ENCODE assay signal across 9 cellular contexts in genomic region chr3:42635111-42635510, GRCh38. TPM values are rescaled to one million over a fixed set of nuclear protein-coding genes. Genes with fewer than 3 reads are reported as not detected.
DNase-seq lines count a peak whose midpoint lies in the region; ATAC-seq, FAIRE-seq and TF ChIP-seq lines count a peak whose summit lies in the region.
"Had no signal": no experiment of that assay in that cellular context is flagged by ENCODE, and none has a peak within 500 bp of the region (broad histone marks: within the 10 kb centered on the region; RNA-seq: fewer than 3 reads in every experiment).

No MANE protein-coding gene starts in this region.

- FAIRE-seq in HepG2 (lab: Jason Lieb, UNC) = no peak

- H3K4me2 ChIP-seq in SK-N-SH = no peak overlapping the region
- no peak overlapping the region for H3K4me2 ChIP-seq in HepG2 (ENCODE audit: low read depth, low read length)

- POLR2A ChIA-PET in SK-N-SH (lab: Yijun Ruan, JAX) = no interaction called here
- POLR2A ChIA-PET in HepG2 (lab: Yijun Ruan, JAX) = no interaction called here

- TF ChIP-seq CTCF in HFFc6 (IDR thresholded peaks at IDR 0.05) (peak; percentile 52), SK-N-SH (IDR thresholded peaks at IDR 0.05) (peak; percentile 42), HepG2 (CRISPR knock-in tag; IDR thresholded peaks at IDR 0.05) (no peak)

- H3K4me1 ChIP-seq in SK-N-SH (ENCODE audit: control insufficient read depth in 1 of 2, insufficient read depth in 2 of 2, low read depth in 1 of 2, low read length in 1 of 2) = no peaks in the 10 kb centered on the region
- H3K4me1 ChIP-seq in HepG2 (ENCODE audit: insufficient read depth, low read length) = no peaks in the 10 kb centered on the region

- H2AFZ ChIP-seq in SK-N-SH (ENCODE audit: low read depth) = no peak overlapping the region
- no peak overlapping the region for H2AFZ ChIP-seq in HepG2 (ENCODE audit: low read length)

- no TSS peak for BruUV-seq in HepG2 (replicated peaks; lab: Mats Ljungman, UMichigan)

- in situ Hi-C loops in HepG2 (cut with HindIII; ENCODE audit: extremely low pct_ligation_motif_present, low pct_unique_long_range_greater_than_20kb) = no loop called here

- H3K9me3 ChIP-seq in SK-N-SH (no peaks in the 10 kb centered on the region), HepG2 (ENCODE audit: low read length) (no peaks in the 10 kb centered on the region)

- DNase-seq in HFFc6 = peak; percentile 34
- DNase-seq in SK-N-SH = no peak
- peak; percentile 47 for DNase-seq in medulla oblongata (ENCODE audit: extremely low spot score)
- DNase-seq in HepG2 (ENCODE audit: low spot score) = no peak
- DNase-seq in KG1 (lab: John Stamatoyannopoulos, UW) = no peak
- DNase-seq: activated CD4-positive, alpha-beta T cell treated with anti-CD3 and anti-CD28 coated beads, Interleukin-2, amount 50 U/mL, for 1 hour; NCI-H1048 had no signal

- H4K20me1 ChIP-seq in SK-N-SH (ENCODE audit: insufficient read depth) (no peaks in the 10 kb centered on the region), HepG2 (ENCODE audit: insufficient read depth, low read length) (no peaks in the 10 kb centered on the region)

- H3K27ac Mint-ChIP-seq in HFFc6 = peak overlapping the region; percentile 17; the same call in 1 of the 2 replicates

- H3K9ac ChIP-seq in SK-N-SH = no peak overlapping the region
- no peak overlapping the region for H3K9ac ChIP-seq in HepG2 (ENCODE audit: insufficient read depth, low read depth, low read length)

- TF ChIP-seq EP300 in SK-N-SH (IDR thresholded peaks at IDR 0.05; ENCODE audit: borderline replicate concordance in 1 of 2, low read depth in 1 of 2, low read length in 1 of 2) (no peak), HepG2 (IDR thresholded peaks at IDR 0.05; ENCODE audit: low read depth in 2 of 2, low read length in 2 of 2) (no peak), HepG2 (CRISPR knock-in tag; IDR thresholded peaks at IDR 0.05; ENCODE audit: borderline replicate concordance) (no peak)

- H3K4me3 Mint-ChIP-seq in HFFc6 = no peak overlapping the region

- H3K79me2 ChIP-seq in SK-N-SH (ENCODE audit: insufficient read depth) (peaks cover 36% of the 10 kb centered on the region; the same call in 1 of the 2 replicates), HepG2 (ENCODE audit: insufficient read depth, low read length) (no peaks in the 10 kb centered on the region)

- ATAC-seq in HG02678 (IDR thresholded peaks at IDR 0.05; ENCODE audit: unreplicated experiment) (no peak), HepG2 (no peak; the same call in 1 of the 3 replicates)

- TF ChIP-seq RAD21 in SK-N-SH (IDR thresholded peaks at IDR 0.05; ENCODE audit: low read length) (0 out of 2 replicates have a peak, but pooled peaks have one; percentile 6), HepG2 (CRISPR knock-in tag; IDR thresholded peaks at IDR 0.05) (no peak)

- no peaks in the 10 kb centered on the region for H3K27me3 Mint-ChIP-seq in HFFc6 (ENCODE audit: insufficient read depth)

- no peaks in the 10 kb centered on the region for H3K9me3 Mint-ChIP-seq in HFFc6

- H3K27ac ChIP-seq in SK-N-SH (ENCODE audit: low read depth in 2 of 2, low read length in 1 of 2) (no peak overlapping the region; a peak in 1 of 4 replicates), HepG2 (ENCODE audit: extremely low read length, insufficient read depth, low read length) (no peak overlapping the region)
- H3K27ac ChIP-seq: skin epidermis had no signal

- H3K36me3 ChIP-seq in SK-N-SH (replicated peaks in 1 of 2; ENCODE audit: control insufficient read depth in 1 of 2, insufficient read depth in 2 of 2, low read length in 1 of 2) (peaks cover 92 to 94% of the 10 kb centered on the region in 2 experiments), HepG2 (replicated peaks in 1 of 2; ENCODE audit: control insufficient read depth in 1 of 2, insufficient read depth in 2 of 2, low read length in 2 of 2) (peaks cover 35 to 76% of the 10 kb centered on the region in 2 experiments)

- H3K36me3 Mint-ChIP-seq in HFFc6 (ENCODE audit: low read depth) = peaks cover 32% of the 10 kb centered on the region

- no peak for TF ChIP-seq POLR2A in HepG2 (IDR thresholded peaks at IDR 0.05; ENCODE audit: insufficient read depth in 1 of 2, low read depth in 2 of 2, low read length in 2 of 2)

- intact Hi-C loops in HepG2 (cut with micrococcal nuclease; ENCODE audit: unreplicated experiment) = no loop called here

- CTCF ChIA-PET in SK-N-SH (lab: Yijun Ruan, JAX) (no interaction called here), HepG2 (lab: Yijun Ruan, JAX; ENCODE audit: low intra/inter-chr PET ratio, low total read pairs) (no interaction called here)

- peaks cover 16% of the 10 kb centered on the region for H3F3A ChIP-seq in SK-N-SH (replicated peaks; ENCODE audit: insufficient read depth)

- peaks cover 25% of the 10 kb centered on the region for H3K4me1 Mint-ChIP-seq in HFFc6 (ENCODE audit: low read depth)

- no peak overlapping the region for H3K4me3 ChIP-seq in SK-N-SH (ENCODE audit: low read depth in 2 of 2, low read length in 1 of 2)
- H3K4me3 ChIP-seq in HepG2 (replicated peaks in 1 of 3; ENCODE audit: insufficient read depth in 1 of 3, low read depth in 2 of 3, low read length in 3 of 3) = no peak overlapping the region
- H3K4me3 ChIP-seq: skin epidermis had no signal

- WGBS in SK-N-SH (ENCODE audit: low lambda C conversion rate) = 84% methylated on average over 2 of the region's 2 CpGs
- WGBS in HepG2 (ENCODE audit: low lambda C conversion rate) = 98% methylated on average over 2 of the region's 2 CpGs

- no peaks in the 10 kb centered on the region for H3K9me2 ChIP-seq in SK-N-SH

- H3K27me3 ChIP-seq in SK-N-SH (ENCODE audit: insufficient read depth) (no peaks in the 10 kb centered on the region), HepG2 (ENCODE audit: control insufficient read depth in 1 of 2, insufficient read depth in 2 of 2, low read length in 2 of 2) (no peaks in the 10 kb centered on the region)

RNA-seq across cellular contexts. Expression of gene ZBTB47, which starts 18.4 kb away (rescaled TPM):
- total RNA-seq in HFFc6 (2021; fragmentation: NEBNext Ultra II Directional; extraction: Animal tissue kit (Norgen Biotek cat#: 25700)) = 10 to 100 TPM; 26.3 to 35.7 (median 29.3) TPM
- polyA plus RNA-seq in SK-N-SH (2012; rRNA removed) (9.9 and 13.0 TPM in 2 replicates), HepG2 (2011; rRNA removed) (1.5 and 2.4 TPM in 2 replicates)
- 4.3 and 7.4 TPM in 2 replicates for polyA plus RNA-seq in SK-N-SH (2012; cell fraction: cytosol; rRNA removed)
- polyA plus RNA-seq in SK-N-SH (2012; cell fraction: nucleus; rRNA removed) = 18.6 and 21.5 TPM in 2 replicates
- 1.4 and 3.1 TPM in 2 replicates for total RNA-seq in HepG2 (2016; rRNA removed; fragmentation: Illumina TruSeq; extraction: Trizol)
- 0.20 and 0.44 TPM in 2 replicates for total RNA-seq in HepG2 (2016; cell fraction: cytosol; rRNA removed; fragmentation: Illumina TruSeq; extraction: Trizol; ENCODE audit: low read depth)
- total RNA-seq in HepG2 (2016; cell fraction: insoluble cytoplasmic fraction; rRNA removed; fragmentation: Illumina TruSeq; extraction: Trizol) = 1.4 and 3.1 TPM in 2 replicates
- 1.5 and 1.6 TPM in 2 replicates for total RNA-seq in HepG2 (2016; cell fraction: membrane; rRNA removed; fragmentation: Illumina TruSeq; extraction: Trizol)
- 2.9 and 3.4 TPM in 2 replicates for total RNA-seq in HepG2 (2016; cell fraction: nucleus; rRNA removed; fragmentation: Illumina TruSeq; extraction: Trizol)
- 1.3 and 1.5 TPM in 2 replicates for polyA plus RNA-seq in HepG2 (2011; cell fraction: cytosol; rRNA removed)
- 5.0 and 5.4 TPM in 2 replicates for polyA plus RNA-seq in HepG2 (2011; cell fraction: nucleus; rRNA removed)
- polyA plus RNA-seq in HepG2 (2012) = 1.1 and 1.5 TPM in 2 replicates
- polyA plus RNA-seq in HepG2 (2016; cell fraction: cytosol; fragmentation: Illumina TruSeq; extraction: Trizol; ENCODE audit: low read depth) = 0.19 and 0.20 TPM in 2 replicates
- 1.4 and 1.5 TPM in 2 replicates for polyA plus RNA-seq in HepG2 (2016; cell fraction: insoluble cytoplasmic fraction; fragmentation: Illumina TruSeq; extraction: Trizol; ENCODE audit: low read depth)
- polyA plus RNA-seq in HepG2 (2016; cell fraction: membrane; fragmentation: Illumina TruSeq; extraction: Trizol; ENCODE audit: low read depth) = 0.82 and 1.3 TPM in 2 replicates
- polyA plus RNA-seq in HepG2 (2016; cell fraction: nucleus; fragmentation: Illumina TruSeq; extraction: Trizol; ENCODE audit: insufficient read depth, low read depth) = 2.3 and 3.8 TPM in 2 replicates
- 7.3 and 12.7 TPM in 2 replicates for polyA minus RNA-seq in HepG2 (2011; rRNA and poly(A)+ RNA removed; ENCODE audit: low replicate concordance)
- 1.7 and 1.8 TPM in 2 replicates for polyA minus RNA-seq in HepG2 (2011; cell fraction: cytosol; rRNA and poly(A)+ RNA removed)
- polyA minus RNA-seq in HepG2 (2011; cell fraction: nucleus; rRNA and poly(A)+ RNA removed) = 4.7 and 5.2 TPM in 2 replicates

RNA-seq across cellular contexts. Expression of gene NKTR, which starts 34.6 kb away (rescaled TPM):
- total RNA-seq in HFFc6 (2021; fragmentation: NEBNext Ultra II Directional; extraction: Animal tissue kit (Norgen Biotek cat#: 25700)) = 10 to 100 TPM; 27.8 to 32.7 (median 30.9) TPM
- polyA plus RNA-seq in SK-N-SH (2012; rRNA removed) (19.2 and 26.9 TPM in 2 replicates), HepG2 (2011; rRNA removed) (35.0 and 41.3 TPM in 2 replicates)
- polyA plus RNA-seq in SK-N-SH (2012; cell fraction: cytosol; rRNA removed) = 8.1 and 8.3 TPM in 2 replicates
- polyA plus RNA-seq in SK-N-SH (2012; cell fraction: nucleus; rRNA removed) = 55.0 and 119 TPM in 2 replicates
- 24.9 and 59.6 TPM in 2 replicates for total RNA-seq in HepG2 (2016; rRNA removed; fragmentation: Illumina TruSeq; extraction: Trizol)
- total RNA-seq in HepG2 (2016; cell fraction: cytosol; rRNA removed; fragmentation: Illumina TruSeq; extraction: Trizol; ENCODE audit: low read depth) = 14.8 and 15.5 TPM in 2 replicates
- 23.0 and 60.3 TPM in 2 replicates for total RNA-seq in HepG2 (2016; cell fraction: insoluble cytoplasmic fraction; rRNA removed; fragmentation: Illumina TruSeq; extraction: Trizol)
- 11.2 and 12.9 TPM in 2 replicates for total RNA-seq in HepG2 (2016; cell fraction: membrane; rRNA removed; fragmentation: Illumina TruSeq; extraction: Trizol)
- 180 and 195 TPM in 2 replicates for total RNA-seq in HepG2 (2016; cell fraction: nucleus; rRNA removed; fragmentation: Illumina TruSeq; extraction: Trizol)
- polyA plus RNA-seq in HepG2 (2011; cell fraction: cytosol; rRNA removed) = 3.9 and 5.3 TPM in 2 replicates
- polyA plus RNA-seq in HepG2 (2011; cell fraction: nucleus; rRNA removed) = 102 and 127 TPM in 2 replicates
- 39.9 and 52.7 TPM in 2 replicates for polyA plus RNA-seq in HepG2 (2012)
- 0.61 and 0.64 TPM in 2 replicates for polyA plus RNA-seq in HepG2 (2016; cell fraction: cytosol; fragmentation: Illumina TruSeq; extraction: Trizol; ENCODE audit: low read depth)
- 14.4 and 15.0 TPM in 2 replicates for polyA plus RNA-seq in HepG2 (2016; cell fraction: insoluble cytoplasmic fraction; fragmentation: Illumina TruSeq; extraction: Trizol; ENCODE audit: low read depth)
- 2.1 and 2.2 TPM in 2 replicates for polyA plus RNA-seq in HepG2 (2016; cell fraction: membrane; fragmentation: Illumina TruSeq; extraction: Trizol; ENCODE audit: low read depth)
- 227 and 250 TPM in 2 replicates for polyA plus RNA-seq in HepG2 (2016; cell fraction: nucleus; fragmentation: Illumina TruSeq; extraction: Trizol; ENCODE audit: insufficient read depth, low read depth)
- polyA minus RNA-seq in HepG2 (2011; rRNA and poly(A)+ RNA removed; ENCODE audit: low replicate concordance) = 26.3 and 26.4 TPM in 2 replicates
- polyA minus RNA-seq in HepG2 (2011; cell fraction: cytosol; rRNA and poly(A)+ RNA removed) = 7.3 and 10.2 TPM in 2 replicates
- polyA minus RNA-seq in HepG2 (2011; cell fraction: nucleus; rRNA and poly(A)+ RNA removed) = 385 and 392 TPM in 2 replicates

RNA-seq across cellular contexts. Expression of gene SS18L2, which starts 44.5 kb away (rescaled TPM):
- 10 to 100 TPM; 18.9 to 23.2 (median 20.9) TPM for total RNA-seq in HFFc6 (2021; fragmentation: NEBNext Ultra II Directional; extraction: Animal tissue kit (Norgen Biotek cat#: 25700))
- polyA plus RNA-seq in SK-N-SH (2012; rRNA removed) = 24.1 and 31.8 TPM in 2 replicates
- 35.1 and 46.3 TPM in 2 replicates for polyA plus RNA-seq in SK-N-SH (2012; cell fraction: cytosol; rRNA removed)
- polyA plus RNA-seq in SK-N-SH (2012; cell fraction: nucleus; rRNA removed) = 15.1 and 18.2 TPM in 2 replicates
- 53.1 and 79.3 TPM in 2 replicates for total RNA-seq in HepG2 (2016; rRNA removed; fragmentation: Illumina TruSeq; extraction: Trizol)
- 44.6 and 50.1 TPM in 2 replicates for total RNA-seq in HepG2 (2016; cell fraction: cytosol; rRNA removed; fragmentation: Illumina TruSeq; extraction: Trizol; ENCODE audit: low read depth)
- total RNA-seq in HepG2 (2016; cell fraction: insoluble cytoplasmic fraction; rRNA removed; fragmentation: Illumina TruSeq; extraction: Trizol) = 52.3 and 79.6 TPM in 2 replicates
- total RNA-seq in HepG2 (2016; cell fraction: membrane; rRNA removed; fragmentation: Illumina TruSeq; extraction: Trizol) = 65.9 and 69.2 TPM in 2 replicates
- total RNA-seq in HepG2 (2016; cell fraction: nucleus; rRNA removed; fragmentation: Illumina TruSeq; extraction: Trizol) = 21.1 and 29.1 TPM in 2 replicates
- 31.1 and 38.7 TPM in 2 replicates for polyA plus RNA-seq in HepG2 (2011; rRNA removed)
- 18.7 and 22.0 TPM in 2 replicates for polyA plus RNA-seq in HepG2 (2011; cell fraction: cytosol; rRNA removed)
- 11.3 and 12.9 TPM in 2 replicates for polyA plus RNA-seq in HepG2 (2011; cell fraction: nucleus; rRNA removed)
- polyA plus RNA-seq in HepG2 (2012) = 30.5 and 34.5 TPM in 2 replicates
- 35.0 and 43.2 TPM in 2 replicates for polyA plus RNA-seq in HepG2 (2016; cell fraction: cytosol; fragmentation: Illumina TruSeq; extraction: Trizol; ENCODE audit: low read depth)
- polyA plus RNA-seq in HepG2 (2016; cell fraction: insoluble cytoplasmic fraction; fragmentation: Illumina TruSeq; extraction: Trizol; ENCODE audit: low read depth) = 67.4 and 70.9 TPM in 2 replicates
- polyA plus RNA-seq in HepG2 (2016; cell fraction: membrane; fragmentation: Illumina TruSeq; extraction: Trizol; ENCODE audit: low read depth) = 49.2 and 61.0 TPM in 2 replicates
- polyA plus RNA-seq in HepG2 (2016; cell fraction: nucleus; fragmentation: Illumina TruSeq; extraction: Trizol; ENCODE audit: insufficient read depth, low read depth) = 41.0 and 51.9 TPM in 2 replicates
- 5.5 and 11.1 TPM in 2 replicates for polyA minus RNA-seq in HepG2 (2011; rRNA and poly(A)+ RNA removed; ENCODE audit: low replicate concordance)
- polyA minus RNA-seq in HepG2 (2011; cell fraction: cytosol; rRNA and poly(A)+ RNA removed) = 6.3 and 6.8 TPM in 2 replicates
- 4.2 and 7.5 TPM in 2 replicates for polyA minus RNA-seq in HepG2 (2011; cell fraction: nucleus; rRNA and poly(A)+ RNA removed)

RNA-seq across cellular contexts. Expression of gene KLHL40, which starts 50.2 kb away (rescaled TPM):
- not detected for total RNA-seq in HFFc6 (2021; fragmentation: NEBNext Ultra II Directional; extraction: Animal tissue kit (Norgen Biotek cat#: 25700))
- polyA plus RNA-seq in SK-N-SH (2012; rRNA removed) (not detected in 2 replicates), HepG2 (2011; rRNA removed) (not detected in 2 replicates)
- polyA plus RNA-seq in SK-N-SH (2012; cell fraction: cytosol; rRNA removed) = not detected in 2 replicates
- not detected in 2 replicates for polyA plus RNA-seq in SK-N-SH (2012; cell fraction: nucleus; rRNA removed)
- total RNA-seq in HepG2 (2016; rRNA removed; fragmentation: Illumina TruSeq; extraction: Trizol) = not detected in 2 replicates
- not detected in 2 replicates for total RNA-seq in HepG2 (2016; cell fraction: cytosol; rRNA removed; fragmentation: Illumina TruSeq; extraction: Trizol; ENCODE audit: low read depth)
- total RNA-seq in HepG2 (2016; cell fraction: insoluble cytoplasmic fraction; rRNA removed; fragmentation: Illumina TruSeq; extraction: Trizol) = not detected in 2 replicates
- not detected in 2 replicates for total RNA-seq in HepG2 (2016; cell fraction: membrane; rRNA removed; fragmentation: Illumina TruSeq; extraction: Trizol)
- total RNA-seq in HepG2 (2016; cell fraction: nucleus; rRNA removed; fragmentation: Illumina TruSeq; extraction: Trizol) = not detected in 2 replicates
- polyA plus RNA-seq in HepG2 (2011; cell fraction: cytosol; rRNA removed) = not detected in 2 replicates
- not detected in 2 replicates for polyA plus RNA-seq in HepG2 (2011; cell fraction: nucleus; rRNA removed)
- not detected in 2 replicates for polyA plus RNA-seq in HepG2 (2012)
- polyA plus RNA-seq in HepG2 (2016; cell fraction: cytosol; fragmentation: Illumina TruSeq; extraction: Trizol; ENCODE audit: low read depth) = not detected in 2 replicates
- polyA plus RNA-seq in HepG2 (2016; cell fraction: insoluble cytoplasmic fraction; fragmentation: Illumina TruSeq; extraction: Trizol; ENCODE audit: low read depth) = not detected in 2 replicates
- not detected in 2 replicates for polyA plus RNA-seq in HepG2 (2016; cell fraction: membrane; fragmentation: Illumina TruSeq; extraction: Trizol; ENCODE audit: low read depth)
- polyA plus RNA-seq in HepG2 (2016; cell fraction: nucleus; fragmentation: Illumina TruSeq; extraction: Trizol; ENCODE audit: insufficient read depth, low read depth) = not detected in 2 replicates
- polyA minus RNA-seq in HepG2 (2011; rRNA and poly(A)+ RNA removed; ENCODE audit: low replicate concordance) = 0.12 TPM in 1 of 2 replicates, not detected in the other
- polyA minus RNA-seq in HepG2 (2011; cell fraction: cytosol; rRNA and poly(A)+ RNA removed) = not detected in 2 replicates
- polyA minus RNA-seq in HepG2 (2011; cell fraction: nucleus; rRNA and poly(A)+ RNA removed) = not detected in 2 replicates

RNA-seq across cellular contexts. Expression of gene SEC22C, which starts 53.3 kb away (rescaled TPM):
- total RNA-seq in HFFc6 (2021; fragmentation: NEBNext Ultra II Directional; extraction: Animal tissue kit (Norgen Biotek cat#: 25700)) = 10 to 100 TPM; 40.7 to 51.2 (median 48.6) TPM
- polyA plus RNA-seq in SK-N-SH (2012; rRNA removed) (28.5 and 31.9 TPM in 2 replicates), HepG2 (2011; rRNA removed) (20.0 and 21.9 TPM in 2 replicates)
- 33.1 and 36.7 TPM in 2 replicates for polyA plus RNA-seq in SK-N-SH (2012; cell fraction: cytosol; rRNA removed)
- polyA plus RNA-seq in SK-N-SH (2012; cell fraction: nucleus; rRNA removed) = 24.2 and 33.1 TPM in 2 replicates
- 38.4 and 40.0 TPM in 2 replicates for total RNA-seq in HepG2 (2016; rRNA removed; fragmentation: Illumina TruSeq; extraction: Trizol)
- 25.9 and 36.4 TPM in 2 replicates for total RNA-seq in HepG2 (2016; cell fraction: cytosol; rRNA removed; fragmentation: Illumina TruSeq; extraction: Trizol; ENCODE audit: low read depth)
- total RNA-seq in HepG2 (2016; cell fraction: insoluble cytoplasmic fraction; rRNA removed; fragmentation: Illumina TruSeq; extraction: Trizol) = 38.6 and 41.8 TPM in 2 replicates
- total RNA-seq in HepG2 (2016; cell fraction: membrane; rRNA removed; fragmentation: Illumina TruSeq; extraction: Trizol) = 45.6 and 58.9 TPM in 2 replicates
- total RNA-seq in HepG2 (2016; cell fraction: nucleus; rRNA removed; fragmentation: Illumina TruSeq; extraction: Trizol) = 34.2 and 41.3 TPM in 2 replicates
- polyA plus RNA-seq in HepG2 (2011; cell fraction: cytosol; rRNA removed) = 12.9 and 17.6 TPM in 2 replicates
- 15.0 and 20.4 TPM in 2 replicates for polyA plus RNA-seq in HepG2 (2011; cell fraction: nucleus; rRNA removed)
- polyA plus RNA-seq in HepG2 (2012) = 17.6 and 18.1 TPM in 2 replicates
- polyA plus RNA-seq in HepG2 (2016; cell fraction: cytosol; fragmentation: Illumina TruSeq; extraction: Trizol; ENCODE audit: low read depth) = 24.2 and 41.5 TPM in 2 replicates
- 25.7 and 26.7 TPM in 2 replicates for polyA plus RNA-seq in HepG2 (2016; cell fraction: insoluble cytoplasmic fraction; fragmentation: Illumina TruSeq; extraction: Trizol; ENCODE audit: low read depth)
- 32.4 and 41.0 TPM in 2 replicates for polyA plus RNA-seq in HepG2 (2016; cell fraction: membrane; fragmentation: Illumina TruSeq; extraction: Trizol; ENCODE audit: low read depth)
- polyA plus RNA-seq in HepG2 (2016; cell fraction: nucleus; fragmentation: Illumina TruSeq; extraction: Trizol; ENCODE audit: insufficient read depth, low read depth) = 43.5 and 53.7 TPM in 2 replicates
- polyA minus RNA-seq in HepG2 (2011; rRNA and poly(A)+ RNA removed; ENCODE audit: low replicate concordance) = 19.9 and 35.0 TPM in 2 replicates
- polyA minus RNA-seq in HepG2 (2011; cell fraction: cytosol; rRNA and poly(A)+ RNA removed) = 9.6 and 11.0 TPM in 2 replicates
- 18.0 and 21.8 TPM in 2 replicates for polyA minus RNA-seq in HepG2 (2011; cell fraction: nucleus; rRNA and poly(A)+ RNA removed)

Comparison
In these comparisons a context has a peak if more than half of its experiments do, and no peak if none do; other contexts are left out.
1. DNase-seq: peak in HFFc6 (single experiment) and medulla oblongata (single experiment); none in SK-N-SH (single experiment), HepG2 (single experiment) and KG1 (single experiment).